Comparison of ENCODE assay signal across 14 cellular contexts in genomic region chr3:169604568-169604967, GRCh38. TPM values are rescaled to one million over a fixed set of nuclear protein-coding genes. Genes with fewer than 3 reads are reported as not detected.
DNase-seq lines count a peak whose midpoint lies in the region; ATAC-seq and TF ChIP-seq lines count a peak whose summit lies in the region.
"Had no signal": no experiment of that assay in that cellular context is flagged by ENCODE, and none has a peak within 500 bp of the region (broad histone marks: within the 10 kb centered on the region; RNA-seq: fewer than 3 reads in every experiment).

No MANE protein-coding gene starts in this region.

- POLR2A ChIA-PET in WTC11 (lab: Charles Lee): interaction anchor here (0.6 to 0.9 kb wide), 2 partner anchors 10 to 16 kb away, joined by 3 read pairs; no protein-coding TSS in a partner anchor

- H3K36me3 Mint-ChIP-seq in HFFc6 (ENCODE audit: low read depth) (no peaks in the 10 kb centered on the region), WTC11 (no peaks in the 10 kb centered on the region)
- no peaks in the 10 kb centered on the region for H3K36me3 Mint-ChIP-seq in activated CD8-positive, alpha-beta memory T cell treated with anti-CD3 and anti-CD28 coated beads, Interleukin-2, amount 10 ng/mL, durations not matched to agents 7 days and 5 days

- H3K4me1 Mint-ChIP-seq in HFFc6 (ENCODE audit: low read depth) (no peaks in the 10 kb centered on the region), WTC11 (peaks cover 17% of the 10 kb centered on the region)
- no peaks in the 10 kb centered on the region for H3K4me1 Mint-ChIP-seq in activated CD8-positive, alpha-beta memory T cell treated with anti-CD3 and anti-CD28 coated beads, Interleukin-2, amount 10 ng/mL, durations not matched to agents 7 days and 5 days

- H3K27me3 Mint-ChIP-seq in HFFc6 (ENCODE audit: insufficient read depth): peaks cover 4% of the 10 kb centered on the region; the same call in 1 of the 2 replicates
- H3K27me3 Mint-ChIP-seq in WTC11 (ENCODE audit: low read depth): no peaks in the 10 kb centered on the region
- H3K27me3 Mint-ChIP-seq in activated CD8-positive, alpha-beta memory T cell treated with anti-CD3 and anti-CD28 coated beads, Interleukin-2, amount 10 ng/mL, durations not matched to agents 7 days and 5 days: peaks cover 8% of the 10 kb centered on the region

- ATAC-seq in WTC11: peak; percentile 86
- no peak for ATAC-seq in activated CD8-positive, alpha-beta memory T cell treated with anti-CD3 and anti-CD28 coated beads, Interleukin-2, amount 10 ng/mL, durations not matched to agents 7 days and 5 days
- no peak for ATAC-seq in GM21515 (IDR thresholded peaks at IDR 0.05; ENCODE audit: unreplicated experiment)

- DNase-seq in EH (ENCODE audit: low read depth) (peak; percentile 3), HFFc6 (no peak), WTC11 (ENCODE audit: low spot score) (no peak), myocyte (ENCODE audit: low read depth) (peak; percentile 16), midbrain (lab: John Stamatoyannopoulos, UW) (no peak)
- DNase-seq in activated CD8-positive, alpha-beta memory T cell treated with anti-CD3 and anti-CD28 coated beads, Interleukin-2, amount 10 ng/mL, durations not matched to agents 7 days and 5 days: no peak
- no peak for DNase-seq in NK-92 treated with Interleukin-12 subunit alpha and Interleukin-12 subunit beta, amount 100 ng/mL, for 24 hours (lab: John Stamatoyannopoulos, UW)
- DNase-seq: activated CD4-positive, alpha-beta T cell treated with anti-CD3 and anti-CD28 coated beads for 48 hours; activated naive CD4-positive, alpha-beta T cell treated with anti-CD3 and anti-CD28 coated beads, Interleukin-2, amount 50 U/mL, for 16 hours; dermis blood vessel endothelial cell; glutamatergic neuron; NCI-H1694; Right ventricle myocardium superior had no signal

- H3K4me3 Mint-ChIP-seq in HFFc6 (no peak overlapping the region), WTC11 (peak overlapping the region; percentile 48)
- no peak overlapping the region for H3K4me3 Mint-ChIP-seq in activated CD8-positive, alpha-beta memory T cell treated with anti-CD3 and anti-CD28 coated beads, Interleukin-2, amount 10 ng/mL, durations not matched to agents 7 days and 5 days

- H3K9me3 Mint-ChIP-seq in HFFc6: no peaks in the 10 kb centered on the region
- no peaks in the 10 kb centered on the region for H3K9me3 Mint-ChIP-seq in WTC11
- H3K9me3 Mint-ChIP-seq in activated CD8-positive, alpha-beta memory T cell treated with anti-CD3 and anti-CD28 coated beads, Interleukin-2, amount 10 ng/mL, durations not matched to agents 7 days and 5 days (ENCODE audit: low read depth): no peaks in the 10 kb centered on the region

- peak; percentile 19; the same call in 1 of the 2 replicates for TF ChIP-seq CTCF in HFFc6 (IDR thresholded peaks at IDR 0.05)
- TF ChIP-seq CTCF in WTC11 (IDR thresholded peaks at IDR 0.05): no peak

- H3K27ac Mint-ChIP-seq in HFFc6: no peak overlapping the region
- H3K27ac Mint-ChIP-seq in WTC11: no peak overlapping the region
- no peak overlapping the region for H3K27ac Mint-ChIP-seq in activated CD8-positive, alpha-beta memory T cell treated with anti-CD3 and anti-CD28 coated beads, Interleukin-2, amount 10 ng/mL, durations not matched to agents 7 days and 5 days

- CTCF ChIA-PET in WTC11 (lab: Charles Lee): interaction anchor here (0.6 to 3.0 kb wide), 36 partner anchors 8 to 740 kb away, joined by 3 to 25 read pairs (median 5); no protein-coding TSS in a partner anchor
- CTCF ChIA-PET in activated CD8-positive, alpha-beta memory T cell treated with anti-CD3 and anti-CD28 coated beads, Interleukin-2, amount 10 ng/mL, durations not matched to agents 7 days and 5 days (lab: Charles Lee): interaction anchor here (0.6 kb wide), 1 partner anchor 61 kb away, joined by 4 read pairs; no protein-coding TSS in a partner anchor

TF ChIP-seq in WTC11, 78 proteins besides CTCF, POLR2A, EP300 and RAD21:
- TF ChIP-seq USF2 (CRISPR knock-in tag; IDR thresholded peaks at IDR 0.05) (peak; percentile 32; the same call in 1 of the 2 replicates), NR1H2 (CRISPR knock-in tag; IDR thresholded peaks at IDR 0.05) (no peak)

RNA-seq across cellular contexts. Expression of gene MECOM, which starts 58.9 kb away (rescaled TPM):
- total RNA-seq in HFFc6 (2021; fragmentation: NEBNext Ultra II Directional; extraction: Animal tissue kit (Norgen Biotek cat#: 25700)): 10 to 100 TPM in 2 of 6 experiments, 1 to 10 TPM in 4; 3.6 to 10.9 (median 9.4) TPM
- total RNA-seq in WTC11 (2021) (4.1 to 12.5 TPM (median 4.7 TPM) in 3 replicates), myocyte (4.6 and 10.9 TPM in 2 replicates)
- polyA plus RNA-seq in myocyte (2012): 2.3 TPM
- not detected for total RNA-seq in activated CD8-positive, alpha-beta memory T cell treated with anti-CD3 and anti-CD28 coated beads, Interleukin-2, amount 10 ng/mL, durations not matched to agents 7 days and 5 days

Comparison
In these comparisons a context has a peak if more than half of its experiments do, and no peak if none do; other contexts are left out.
1. DNase-seq: peak in EH (single experiment) and myocyte (single experiment); none in HFFc6 (single experiment), WTC11 (single experiment), activated CD8-positive, alpha-beta memory T cell treated with anti-CD3 and anti-CD28 coated beads, Interleukin-2, amount 10 ng/mL, durations not matched to agents 7 days and 5 days (single experiment), midbrain (single experiment) and NK-92 treated with Interleukin-12 subunit alpha and Interleukin-12 subunit beta, amount 100 ng/mL, for 24 hours (single experiment).